ENCODE assay signal across 8 cellular contexts in genomic region chr5:54310433-54311177, GRCh38. TPM values are rescaled to one million over a fixed set of nuclear protein-coding genes. Genes with fewer than 3 reads are reported as not detected.
DNase-seq lines count a peak whose midpoint lies in the region; ATAC-seq lines count a peak whose summit lies in the region.

Gene ARL15, minus strand, starts transcription at chr5:54310573.

- no peaks in the 10 kb centered on the region for H3K9me3 Mint-ChIP-seq in activated T-helper 1 cell treated with anti-CD3 and anti-CD28 coated beads, Interleukin-12 subunit alpha, Interleukin-12 subunit beta, Interleukin-2, Interleukin-4 antibody, amounts not matched to agents 30 ng/mL and 10 ng/mL and 1 ng/mL, durations not matched to agents 14 hours and 24 hours and 36 hours
- H3K9me3 Mint-ChIP-seq in naive B cell = peaks cover 0 to 1% (median 0%) of the 10 kb centered on the region in 7 donors
- H3K9me3 Mint-ChIP-seq in stimulated activated memory B cell treated with anti-CD40 and anti-IgM and Interleukin-4, amounts not matched to agents 10 μg/mL and 1 μg/mL and 100 μg/mL, for 72 hours = no peaks in the 10 kb centered on the region

- no peaks in the 10 kb centered on the region for H3K36me3 ChIP-seq in Karpas-422 (ENCODE audit: insufficient read depth, low read length)

- intact Hi-C loops in activated T-helper 1 cell treated with anti-CD3 and anti-CD28 coated beads, Interleukin-12 subunit alpha, Interleukin-12 subunit beta, Interleukin-2, Interleukin-4 antibody, amounts not matched to agents 30 ng/mL and 10 ng/mL and 1 ng/mL, durations not matched to agents 14 hours and 24 hours and 36 hours (cut with micrococcal nuclease) = loop anchor here (1.0 to 10.0 kb wide), 16 partner anchors 68 to 1516 kb away; partner anchors contain the start of genes CDC20B, FST, MCIDAS and MOCS2

- H3K4me1 Mint-ChIP-seq in activated T-helper 1 cell treated with anti-CD3 and anti-CD28 coated beads, Interleukin-12 subunit alpha, Interleukin-12 subunit beta, Interleukin-2, Interleukin-4 antibody, amounts not matched to agents 30 ng/mL and 10 ng/mL and 1 ng/mL, durations not matched to agents 14 hours and 24 hours and 36 hours (ENCODE audit: low read depth) = peaks cover 26% of the 10 kb centered on the region
- peaks cover 21 to 26% (median 22%) of the 10 kb centered on the region in 3 donors for H3K4me1 Mint-ChIP-seq in naive B cell
- H3K4me1 Mint-ChIP-seq in stimulated activated memory B cell treated with anti-CD40 and anti-IgM and Interleukin-4, amounts not matched to agents 10 μg/mL and 1 μg/mL and 100 μg/mL, for 72 hours = peaks cover 25% of the 10 kb centered on the region

- H3K36me3 Mint-ChIP-seq in activated T-helper 1 cell treated with anti-CD3 and anti-CD28 coated beads, Interleukin-12 subunit alpha, Interleukin-12 subunit beta, Interleukin-2, Interleukin-4 antibody, amounts not matched to agents 30 ng/mL and 10 ng/mL and 1 ng/mL, durations not matched to agents 14 hours and 24 hours and 36 hours (ENCODE audit: low read depth) = no peaks in the 10 kb centered on the region
- no peaks in the 10 kb centered on the region for H3K36me3 Mint-ChIP-seq in naive B cell
- no peaks in the 10 kb centered on the region for H3K36me3 Mint-ChIP-seq in stimulated activated memory B cell treated with anti-CD40 and anti-IgM and Interleukin-4, amounts not matched to agents 10 μg/mL and 1 μg/mL and 100 μg/mL, for 72 hours

- DNase-seq in DMS79 treated with DMSO at 0.1 percent for 48 hours (lab: John Stamatoyannopoulos, UW) (peak; percentile 78), Karpas-422 (peak; percentile 98), RKO (ENCODE audit: low spot score) (peak; percentile 98), fibroblast of gingiva (ENCODE audit: low read depth) (peak; percentile 97), naive B cell (peak; percentile 96)
- peak; percentile 97 for DNase-seq in activated T-helper 1 cell treated with anti-CD3 and anti-CD28 coated beads, Interleukin-12 subunit alpha, Interleukin-12 subunit beta, Interleukin-2, Interleukin-4 antibody, amounts not matched to agents 30 ng/mL and 10 ng/mL and 1 ng/mL, durations not matched to agents 14 hours and 24 hours and 36 hours (ENCODE audit: low spot score)

- peak within 1 kb of the TSS; percentile 90 for H3K27ac Mint-ChIP-seq in activated T-helper 1 cell treated with anti-CD3 and anti-CD28 coated beads, Interleukin-12 subunit alpha, Interleukin-12 subunit beta, Interleukin-2, Interleukin-4 antibody, amounts not matched to agents 30 ng/mL and 10 ng/mL and 1 ng/mL, durations not matched to agents 14 hours and 24 hours and 36 hours
- H3K27ac Mint-ChIP-seq in naive B cell = peak within 1 kb of the TSS; percentile 82 to 98 (median 94)
- peak within 1 kb of the TSS; percentile 92 for H3K27ac Mint-ChIP-seq in stimulated activated memory B cell treated with anti-CD40 and anti-IgM and Interleukin-4, amounts not matched to agents 10 μg/mL and 1 μg/mL and 100 μg/mL, for 72 hours

- H3K79me2 ChIP-seq in Karpas-422 (ENCODE audit: low read length) = no peaks in the 10 kb centered on the region

- 0 out of 2 replicates have a peak, but pooled peaks cover 4% of the 10 kb centered on the region for H4K20me1 ChIP-seq in Karpas-422 (ENCODE audit: insufficient read depth, low read depth, low read length)

- no peaks in the 10 kb centered on the region; the same call in 1 of the 2 replicates for H3K27me3 ChIP-seq in Karpas-422 (ENCODE audit: low read length)

- H3K4me3 ChIP-seq in Karpas-422 (ENCODE audit: low read length) = peak within 1 kb of the TSS; percentile 79

- H3K9me2 ChIP-seq in Karpas-422 (replicated peaks; ENCODE audit: insufficient read depth, low read length) = no peaks in the 10 kb centered on the region

- no peak within 1 kb of the TSS for H3K27ac ChIP-seq in Karpas-422 (ENCODE audit: low read length)

- peak within 1 kb of the TSS; percentile 98 for H2AFZ ChIP-seq in Karpas-422 (ENCODE audit: low read length)

- ATAC-seq in GM21825 (IDR thresholded peaks at IDR 0.05; ENCODE audit: unreplicated experiment) = peak; percentile 96
- ATAC-seq in naive B cell (ENCODE audit: low read depth in 2 of 2) = peak; percentile 94 to 95
- peak; percentile 99 for ATAC-seq in stimulated activated memory B cell treated with anti-CD40 and anti-IgM and Interleukin-4, amounts not matched to agents 10 μg/mL and 1 μg/mL and 100 μg/mL, for 72 hours

- peaks cover 21% of the 10 kb centered on the region for H3K27me3 Mint-ChIP-seq in activated T-helper 1 cell treated with anti-CD3 and anti-CD28 coated beads, Interleukin-12 subunit alpha, Interleukin-12 subunit beta, Interleukin-2, Interleukin-4 antibody, amounts not matched to agents 30 ng/mL and 10 ng/mL and 1 ng/mL, durations not matched to agents 14 hours and 24 hours and 36 hours (ENCODE audit: insufficient read depth)
- peaks cover 12 to 15% (median 13%) of the 10 kb centered on the region in 3 donors for H3K27me3 Mint-ChIP-seq in naive B cell
- H3K27me3 Mint-ChIP-seq in stimulated activated memory B cell treated with anti-CD40 and anti-IgM and Interleukin-4, amounts not matched to agents 10 μg/mL and 1 μg/mL and 100 μg/mL, for 72 hours = no peaks in the 10 kb centered on the region

- H3K9me3 ChIP-seq in Karpas-422 (ENCODE audit: low read length) = no peaks in the 10 kb centered on the region

- peak within 1 kb of the TSS; percentile 82 for H3K4me2 ChIP-seq in Karpas-422 (ENCODE audit: low read depth, low read length, poor library complexity, severe bottlenecking)

- H3K4me3 Mint-ChIP-seq in activated T-helper 1 cell treated with anti-CD3 and anti-CD28 coated beads, Interleukin-12 subunit alpha, Interleukin-12 subunit beta, Interleukin-2, Interleukin-4 antibody, amounts not matched to agents 30 ng/mL and 10 ng/mL and 1 ng/mL, durations not matched to agents 14 hours and 24 hours and 36 hours = peak within 1 kb of the TSS; percentile 91
- peak within 1 kb of the TSS; percentile 91 to 99 (median 96) for H3K4me3 Mint-ChIP-seq in naive B cell
- H3K4me3 Mint-ChIP-seq in stimulated activated memory B cell treated with anti-CD40 and anti-IgM and Interleukin-4, amounts not matched to agents 10 μg/mL and 1 μg/mL and 100 μg/mL, for 72 hours = peak within 1 kb of the TSS; percentile 94

- peaks cover 22% of the 10 kb centered on the region for H3K4me1 ChIP-seq in Karpas-422 (ENCODE audit: low read length)

- peak within 1 kb of the TSS; percentile 78 for H3K9ac ChIP-seq in Karpas-422 (ENCODE audit: low read length)

RNA-seq across cellular contexts. Expression of gene ARL15, which starts in this region (rescaled TPM):
- total RNA-seq in Karpas-422 (2014; rRNA removed; shearing (Covaris generic); ENCODE audit: low replicate concordance) = 1.3 and 10.7 TPM in 2 replicates
- 7.6 and 10.4 TPM in 2 replicates for total RNA-seq in activated T-helper 1 cell treated with anti-CD3 and anti-CD28 coated beads, Interleukin-12 subunit alpha, Interleukin-12 subunit beta, Interleukin-2, Interleukin-4 antibody, amounts not matched to agents 30 ng/mL and 10 ng/mL and 1 ng/mL, durations not matched to agents 14 hours and 24 hours and 36 hours
- polyA plus RNA-seq in naive B cell (ENCODE audit: low read depth in 6 of 6) = 10 to 100 TPM; 16.1 to 27.1 (median 21.2) TPM
